ENCODE assay signal across 23 cellular contexts in the genomic region with DNA sequence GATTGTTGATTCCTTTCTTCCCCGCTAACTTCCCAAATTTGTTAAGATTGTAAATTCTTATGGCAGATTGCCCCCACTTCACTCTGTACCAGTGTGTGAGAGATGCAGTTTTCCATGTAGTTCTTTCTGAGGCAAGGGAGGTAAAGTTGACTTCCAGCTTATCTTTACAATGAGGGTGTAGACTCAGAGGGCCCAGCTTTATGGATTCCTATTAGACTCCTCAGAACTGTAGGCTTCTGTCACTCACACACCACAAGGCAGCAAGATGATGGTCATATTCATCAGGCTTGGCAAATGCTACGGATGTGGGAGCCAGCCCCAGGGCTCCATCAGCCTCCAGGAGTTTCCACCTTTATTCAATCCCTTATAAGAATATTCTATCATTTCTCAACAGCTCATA.
"Had no signal": no experiment of that assay in that cellular context is flagged by ENCODE, and none has a peak within 500 bp of the region (broad histone marks: within the 10 kb centered on the region; RNA-seq: fewer than 3 reads in every experiment).

No MANE protein-coding gene starts in this region.

- H3K4me1 ChIP-seq: colonic mucosa, esophagus muscularis mucosa, esophagus squamous epithelium, foreskin keratinocyte, gastroesophageal sphincter, heart left ventricle had no signal

- H3K9me3 ChIP-seq: colonic mucosa, esophagus squamous epithelium had no signal

- H3K27ac ChIP-seq: colonic mucosa, dorsolateral prefrontal cortex, epithelial cell of prostate, esophagus muscularis mucosa, esophagus squamous epithelium, foreskin keratinocyte, gastrocnemius medialis, gastroesophageal sphincter, heart left ventricle, heart right ventricle had no signal

- DNase-seq: colonic mucosa; cortex of kidney; dermis blood vessel endothelial cell; dorsolateral prefrontal cortex; effector CD4-positive, alpha-beta T cell; effector CD8-positive, alpha-beta T cell; effector memory CD4-positive, alpha-beta T cell; effector memory CD8-positive, alpha-beta T cell; endodermal cell; erythroblast; esophagus squamous epithelium; foreskin fibroblast; foreskin keratinocyte; foreskin melanocyte; gastrocnemius medialis; glutamatergic neuron; head of caudate nucleus; heart left ventricle; heart right ventricle had no signal

- H3K4me3 ChIP-seq: colonic mucosa, dorsolateral prefrontal cortex, esophagus muscularis mucosa, esophagus squamous epithelium, gastrocnemius medialis, gastroesophageal sphincter, heart left ventricle, heart right ventricle had no signal

- ATAC-seq: effector memory CD8-positive, alpha-beta T cell; esophagus mucosa; foreskin keratinocyte; gastrocnemius medialis; gastroesophageal sphincter; heart left ventricle; heart right ventricle had no signal

- H3K36me3 ChIP-seq: colonic mucosa, esophagus muscularis mucosa, esophagus squamous epithelium, gastrocnemius medialis, gastroesophageal sphincter, heart left ventricle, heart right ventricle had no signal
